Comparison of ENCODE assay signal across 8 cellular contexts in the genomic region with DNA sequence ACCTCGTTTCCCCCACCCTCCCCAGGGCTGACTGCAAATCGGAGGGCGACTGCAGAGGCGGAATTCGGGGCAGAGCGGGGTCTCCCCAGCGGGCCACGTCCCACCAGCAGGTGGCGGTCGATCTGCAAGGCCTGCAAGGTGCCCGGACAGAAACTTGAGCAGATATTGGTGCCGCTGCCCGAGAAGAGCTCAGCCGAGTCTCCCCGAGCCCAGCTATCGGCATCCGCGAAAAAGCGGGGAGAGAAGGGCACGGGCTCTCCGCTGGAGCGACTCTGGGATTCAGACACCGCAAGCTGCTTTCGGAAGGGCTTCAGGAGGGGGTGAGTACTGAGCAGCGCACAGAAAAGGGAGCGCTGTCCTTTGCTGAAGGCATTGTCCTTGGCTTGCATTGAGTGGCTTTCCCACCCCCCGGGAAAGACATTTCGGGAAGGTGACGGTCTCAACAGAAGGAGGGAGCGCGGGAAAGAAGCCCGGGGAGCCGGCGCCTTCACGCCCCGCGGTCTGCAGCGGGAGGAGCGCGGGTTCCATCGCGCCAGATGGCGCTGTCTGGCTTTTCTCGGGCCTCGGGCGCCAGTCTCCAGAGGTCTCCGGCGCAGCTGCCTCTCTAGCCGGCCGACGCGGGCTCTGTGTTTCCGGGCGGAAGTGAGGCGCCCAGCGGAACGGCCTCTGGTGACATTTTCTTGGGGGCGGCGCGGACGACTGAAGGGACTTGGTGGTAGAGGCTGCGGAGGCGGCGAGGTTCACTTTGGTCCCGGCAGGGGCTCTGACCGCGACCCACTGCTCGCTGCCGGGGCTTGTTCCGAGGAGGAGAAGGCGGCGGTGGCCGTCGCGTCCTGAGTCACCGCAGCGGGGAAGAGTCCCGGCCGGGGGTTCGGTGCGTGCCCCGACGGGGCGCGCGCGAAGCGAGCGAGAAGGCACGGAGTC.
DNase-seq lines count a peak whose midpoint lies in the region; ATAC-seq and TF ChIP-seq lines count a peak whose summit lies in the region.

No MANE protein-coding gene starts in this region.

- peak overlapping the region; percentile 97 for H3K9ac ChIP-seq in BLaER1

- H3K36me3 ChIP-seq in BLaER1: peaks cover 15% of the 10 kb centered on the region

- H4K20me1 ChIP-seq in BLaER1: peaks cover 46% of the 10 kb centered on the region

- no peaks in the 10 kb centered on the region for H3K9me3 ChIP-seq in BLaER1

- peak; percentile 89 for ATAC-seq in HG03439 (IDR thresholded peaks at IDR 0.05; ENCODE audit: unreplicated experiment)

- peak; percentile 92 for DNase-seq in GM19238 (ENCODE audit: insufficient read length, low spot score)
- peak; percentile 85 for DNase-seq in NCI-H460 (ENCODE audit: extremely low read depth, low read depth)
- DNase-seq in activated CD4-positive, alpha-beta T cell treated with anti-CD3 and anti-CD28 coated beads for 24 hours (ENCODE audit: low read depth in 2 of 2): peak; percentile 87 to 93
- DNase-seq in choroid plexus epithelial cell (ENCODE audit: low read depth): peak; percentile 92
- DNase-seq in kidney tubule cell (ENCODE audit: low spot score): peak; percentile 95
- peak; percentile 82 to 90 for DNase-seq in stimulated activated CD4-positive, alpha-beta T cell treated with anti-CD3 and anti-CD28 coated beads, Interleukin-1b, Interleukin-23, amount 100 ng/mL, for 1 hour (ENCODE audit: low read depth in 2 of 2)

- peak overlapping the region; percentile 90 for H3K4me2 ChIP-seq in BLaER1

- peaks cover 32% of the 10 kb centered on the region for H3K4me1 ChIP-seq in BLaER1

- peak overlapping the region; percentile 99 for H3K4me3 ChIP-seq in BLaER1
- H3K4me3 ChIP-seq in choroid plexus epithelial cell (ENCODE audit: low read depth, low read length): peak overlapping the region; percentile 93

- peak overlapping the region; percentile 96 for H3K27ac ChIP-seq in BLaER1

- peak; percentile 95 for TF ChIP-seq CTCF in choroid plexus epithelial cell (conservative IDR thresholded peaks at IDR 0.05; ENCODE audit: low read depth, low read length)

- no peaks in the 10 kb centered on the region for H3K27me3 ChIP-seq in BLaER1

Comparison
In these comparisons a context has a peak if more than half of its experiments do, and no peak if none do; other contexts are left out.
1. Peak in every context shown above with its lines: DNase-seq, ATAC-seq, H3K4me3 ChIP-seq and H3K27ac ChIP-seq.